In genomic region chr5:158264264-158264663, GRCh38 we compare ENCODE assay signal across 25 cellular contexts.
"Had no signal": no experiment of that assay in that cellular context is flagged by ENCODE, and none has a peak within 500 bp of the region (broad histone marks: within the 10 kb centered on the region; RNA-seq: fewer than 3 reads in every experiment).

No MANE protein-coding gene starts in this region.

- H3K27ac ChIP-seq: adrenal gland, KMS-11, RWPE1, SJSA1, VCaP had no signal

- H3K9ac ChIP-seq: KMS-11 had no signal

- H3K4me1 Mint-ChIP-seq: activated naive CD8-positive, alpha-beta T cell treated with anti-CD3 and anti-CD28 coated beads, Interleukin-2, amount 10 ng/mL, durations not matched to agents 7 days and 5 days had no signal

- H3K4me2 ChIP-seq: KMS-11 had no signal

- H3K4me3 Mint-ChIP-seq: activated CD8-positive, alpha-beta T cell treated with anti-CD3 and anti-CD28 coated beads for 36 hours; activated naive CD8-positive, alpha-beta T cell treated with anti-CD3 and anti-CD28 coated beads, Interleukin-2, amount 10 ng/mL, durations not matched to agents 7 days and 5 days; activated T-cell treated with anti-CD3 and anti-CD28 coated beads, Interleukin-2, amount 50 U/mL, for 72 hours had no signal

- H3K27me3 Mint-ChIP-seq: activated CD8-positive, alpha-beta T cell treated with anti-CD3 and anti-CD28 coated beads for 36 hours; activated naive CD8-positive, alpha-beta T cell treated with anti-CD3 and anti-CD28 coated beads, Interleukin-2, amount 10 ng/mL, durations not matched to agents 7 days and 5 days had no signal

- FAIRE-seq: bronchial epithelial cell had no signal

- H3K36me3 ChIP-seq: adrenal gland, SJSA1 had no signal

- ATAC-seq: activated CD8-positive, alpha-beta T cell treated with anti-CD3 and anti-CD28 coated beads for 36 hours; activated T-cell treated with anti-CD3 and anti-CD28 coated beads, Interleukin-2, amount 50 U/mL, for 72 hours; Panc1 had no signal

- H3K4me3 ChIP-seq: adrenal gland, SJSA1 had no signal

- H3K9me3 ChIP-seq: adrenal gland, SJSA1 had no signal

- H3K4me1 ChIP-seq: adrenal gland, SJSA1 had no signal

- H3K9me3 Mint-ChIP-seq: activated naive CD8-positive, alpha-beta T cell treated with anti-CD3 and anti-CD28 coated beads, Interleukin-2, amount 10 ng/mL, durations not matched to agents 7 days and 5 days had no signal

- H3K36me3 Mint-ChIP-seq: activated naive CD8-positive, alpha-beta T cell treated with anti-CD3 and anti-CD28 coated beads, Interleukin-2, amount 10 ng/mL, durations not matched to agents 7 days and 5 days had no signal

- H3K27me3 ChIP-seq: adrenal gland, SJSA1 had no signal

- DNase-seq: activated CD4-positive, CD25-positive, alpha-beta regulatory T cell; activated CD8-positive, alpha-beta memory T cell treated with anti-CD3 and anti-CD28 coated beads, Interleukin-2, amount 50 U/mL, for 4 hours; activated CD8-positive, alpha-beta T cell treated with anti-CD3 and anti-CD28 coated beads for 36 hours; activated naive CD4-positive, alpha-beta T cell treated with anti-CD3 and anti-CD28 coated beads, Interleukin-2, amount 50 U/mL, for 16 hours; activated naive CD8-positive, alpha-beta T cell treated with anti-CD3 and anti-CD28 coated beads, Interleukin-2, amount 10 ng/mL, durations not matched to agents 7 days and 5 days; activated T-cell treated with anti-CD3 and anti-CD28 coated beads, Interleukin-2, amount 50 U/mL, for 72 hours; adrenal gland; anterior cingulate cortex; central memory CD4-positive, alpha-beta T cell; NCI-H1092; NCI-H1417; NCI-H1694; NCI-H2029; NCI-H2107; NCI-H526; NCI-H82; OCI-M1; SHP77; T-helper 1 cell had no signal

- H3K27ac Mint-ChIP-seq: activated CD8-positive, alpha-beta T cell treated with anti-CD3 and anti-CD28 coated beads for 36 hours; activated naive CD8-positive, alpha-beta T cell treated with anti-CD3 and anti-CD28 coated beads, Interleukin-2, amount 10 ng/mL, durations not matched to agents 7 days and 5 days; activated T-cell treated with anti-CD3 and anti-CD28 coated beads, Interleukin-2, amount 50 U/mL, for 72 hours had no signal
